ENCODE assay signal across 1 cellular context in genomic region chr2:88126772-88127637, GRCh38.
TF ChIP-seq lines count a peak whose summit lies in the region.

No MANE protein-coding gene starts in this region.

TF ChIP-seq in HepG2, 621 proteins besides CTCF, POLR2A, EP300 and RAD21 (continues in another document):
- TF ChIP-seq ZNF44 (CRISPR knock-in tag; IDR thresholded peaks at IDR 0.05) (no peak), CENPBD1 (CRISPR knock-in tag; IDR thresholded peaks at IDR 0.05; ENCODE audit: borderline replicate concordance, low read depth) (no peak), ZNF543 (CRISPR knock-in tag; IDR thresholded peaks at IDR 0.05) (no peak), ZNF451 (CRISPR knock-in tag; IDR thresholded peaks at IDR 0.05) (0 out of 2 replicates have a peak, but pooled peaks have one; percentile 42), TRIM24 (CRISPR knock-in tag; IDR thresholded peaks at IDR 0.05) (no peak), ZNF24 (IDR thresholded peaks at IDR 0.05) (no peak), ZNF326 (CRISPR knock-in tag; IDR thresholded peaks at IDR 0.05; ENCODE audit: borderline replicate concordance) (no peak), RFXANK (CRISPR knock-in tag; IDR thresholded peaks at IDR 0.05) (no peak), ZBTB40 (IDR thresholded peaks at IDR 0.05) (no peak), ZBTB40 (CRISPR knock-in tag; IDR thresholded peaks at IDR 0.05) (no peak), PHF8 (CRISPR knock-in tag; IDR thresholded peaks at IDR 0.05) (no peak), SATB2 (CRISPR knock-in tag; IDR thresholded peaks at IDR 0.05) (no peak), ZBED4 (CRISPR knock-in tag; IDR thresholded peaks at IDR 0.05; ENCODE audit: borderline replicate concordance) (no peak), FLYWCH1 (CRISPR knock-in tag; IDR thresholded peaks at IDR 0.05) (peak; percentile 67; the same call in 1 of the 2 replicates), ADNP (CRISPR knock-in tag; IDR thresholded peaks at IDR 0.05) (no peak), ZNF354B (CRISPR knock-in tag; IDR thresholded peaks at IDR 0.05) (peak; percentile 80; the same call in 1 of the 2 replicates), ESRRA (CRISPR knock-in tag; IDR thresholded peaks at IDR 0.05; ENCODE audit: low read depth) (peak; percentile 57), HMGXB3 (CRISPR knock-in tag; IDR thresholded peaks at IDR 0.05; ENCODE audit: borderline replicate concordance) (peak; percentile 18; the same call in 1 of the 2 replicates), KAT8 (CRISPR knock-in tag; IDR thresholded peaks at IDR 0.05) (no peak), SSRP1 (CRISPR knock-in tag; IDR thresholded peaks at IDR 0.05) (0 out of 2 replicates have a peak, but pooled peaks have one; percentile 5), ARID5B (CRISPR knock-in tag; IDR thresholded peaks at IDR 0.05) (no peak), TCF12 (IDR thresholded peaks at IDR 0.05) (no peak), TCF12 (CRISPR knock-in tag; IDR thresholded peaks at IDR 0.05) (no peak), AKAP8 (CRISPR knock-in tag; IDR thresholded peaks at IDR 0.05) (no peak; the same call in 1 of the 2 replicates), NPAS2 (CRISPR knock-in tag; IDR thresholded peaks at IDR 0.05; ENCODE audit: borderline replicate concordance) (no peak), BRF2 (CRISPR knock-in tag; IDR thresholded peaks at IDR 0.05) (peak; percentile 72; the same call in 1 of the 2 replicates), ZNF670 (CRISPR knock-in tag; IDR thresholded peaks at IDR 0.05; ENCODE audit: borderline replicate concordance) (no peak), POGK (CRISPR knock-in tag; conservative IDR thresholded peaks at IDR 0.05) (peak; percentile 50; the same call in 1 of the 2 replicates), ZNF703 (CRISPR knock-in tag; IDR thresholded peaks at IDR 0.05; ENCODE audit: borderline replicate concordance) (0 out of 2 replicates have a peak, but pooled peaks have one; percentile 16)
